8 cellular contexts compared by ENCODE assay signal in genomic region chr17:81675515-81676221, GRCh38. TPM values are rescaled to one million over a fixed set of nuclear protein-coding genes. Genes with fewer than 3 reads are reported as not detected.
DNase-seq lines count a peak whose midpoint lies in the region; ATAC-seq and TF ChIP-seq lines count a peak whose summit lies in the region.
"Not testable (repeated sequence)": the region's sequence is repeated elsewhere in the genome, so short reads cannot be mapped to it uniquely, and the experiment has no call there.

No MANE protein-coding gene starts in this region.

- TF ChIP-seq CTCF in DND-41 (IDR thresholded peaks at IDR 0.05; ENCODE audit: borderline replicate concordance, extremely low read depth, low read length, poor library complexity, severe bottlenecking) (peak; percentile 50), OCI-LY7 (conservative IDR thresholded peaks at IDR 0.05; ENCODE audit: low read length) (peak; percentile 73), MCF 10A (IDR thresholded peaks at IDR 0.05; ENCODE audit: unreplicated experiment) (peak; percentile 66), neural progenitor cell (IDR thresholded peaks at IDR 0.05) (peak; percentile 60), uterus (IDR thresholded peaks at IDR 0.05) (peak; percentile 26 to 59 (median 48))

- peaks cover 30% of the 10 kb centered on the region for H3F3A ChIP-seq in neural progenitor cell (ENCODE audit: low read depth)

- BruUV-seq in OCI-LY7 (replicated peaks; lab: Mats Ljungman, UMichigan); MCF 10A (replicated peaks; lab: Mats Ljungman, UMichigan): not testable (repeated sequence)

- H3K4me1 ChIP-seq in DND-41 (ENCODE audit: insufficient read depth, low read length); OCI-LY7 (ENCODE audit: insufficient read depth, low read length, poor library complexity, severe bottlenecking); neural progenitor cell; uterus: not testable (repeated sequence)

- H3K4me1 Mint-ChIP-seq in IgD-negative memory B cell; MCF 10A (ENCODE audit: insufficient read depth, unreplicated experiment); neural progenitor cell: not testable (repeated sequence)

- intact Hi-C loops in OCI-LY7 (cut with micrococcal nuclease; ENCODE audit: unreplicated experiment); MCF 10A (cut with micrococcal nuclease); Right ventricle myocardium superior (cut with DNase I); uterus (cut with DNase I; ENCODE audit: low total_unique reads): not testable (repeated sequence)

- POLR2A ChIA-PET in OCI-LY7 (lab: Charles Lee), result not testable (repeated sequence)
- POLR2A ChIA-PET in MCF 10A (lab: Yijun Ruan, JAX), result interaction anchor here (0.8 to 2.8 kb wide), 4 partner anchors 9 to 187 kb away, joined by 3 to 10 read pairs (median 6); partner anchors contain the start of genes CCDC137, MRPL12, NPLOC4 and OXLD1

- H3K79me2 ChIP-seq in DND-41 (ENCODE audit: insufficient read depth, low read length); OCI-LY7 (ENCODE audit: insufficient read depth, low read depth, low read length); neural progenitor cell (ENCODE audit: low read depth): not testable (repeated sequence)

- H2AFZ ChIP-seq in DND-41 (ENCODE audit: low read depth, low read length); OCI-LY7 (ENCODE audit: low read length); neural progenitor cell (replicated peaks): not testable (repeated sequence)

- not testable (repeated sequence) for H3K9ac ChIP-seq in DND-41 (ENCODE audit: low read depth, low read length); neural progenitor cell

- H3K9me3 Mint-ChIP-seq in IgD-negative memory B cell; MCF 10A (ENCODE audit: unreplicated experiment); neural progenitor cell: not testable (repeated sequence)

- not testable (repeated sequence) for ATAC-seq in DND-41 (ENCODE audit: insufficient read depth, low read depth); Right ventricle myocardium superior (ENCODE audit: poor library complexity)

- DNase-seq in DND-41 (peak; percentile 40), OCI-LY7 (ENCODE audit: low spot score) (peak; percentile 44), MCF 10A (ENCODE audit: unreplicated experiment) (peak; percentile 30), Right ventricle myocardium superior (peak; percentile 47), neural progenitor cell (ENCODE audit: low spot score) (peak; percentile 25)
- peak; percentile 45 for DNase-seq in activated CD4-positive, alpha-beta T cell treated with anti-CD3 and anti-CD28 coated beads for 48 hours
- not testable (repeated sequence) for DNase-seq in uterus

- H3K36me3 ChIP-seq in DND-41 (ENCODE audit: insufficient read depth, low read length) (peaks cover 44% of the 10 kb centered on the region), OCI-LY7 (ENCODE audit: insufficient read depth, low read length) (peaks cover 51% of the 10 kb centered on the region)
- H3K36me3 ChIP-seq in neural progenitor cell, uterus: not testable (repeated sequence)

- not testable (repeated sequence) for TF ChIP-seq POLR2A in uterus (IDR thresholded peaks at IDR 0.05)

- H4K20me1 ChIP-seq in DND-41 (ENCODE audit: insufficient read depth, low read length), result peaks cover 13% of the 10 kb centered on the region; the same call in 1 of the 2 replicates
- not testable (repeated sequence) for H4K20me1 ChIP-seq in OCI-LY7 (ENCODE audit: insufficient read depth, low read length)
- H4K20me1 ChIP-seq in neural progenitor cell (ENCODE audit: low read depth), result peaks cover 10% of the 10 kb centered on the region

- H3K27ac ChIP-seq in DND-41 (ENCODE audit: low read length); OCI-LY7 (ENCODE audit: low read depth, low read length, poor library complexity, severe bottlenecking); neural progenitor cell; uterus: not testable (repeated sequence)

- not testable (repeated sequence) for H3K36me3 Mint-ChIP-seq in IgD-negative memory B cell
- peaks cover 45% of the 10 kb centered on the region for H3K36me3 Mint-ChIP-seq in MCF 10A (ENCODE audit: insufficient read depth, unreplicated experiment)
- peaks cover 12% of the 10 kb centered on the region for H3K36me3 Mint-ChIP-seq in neural progenitor cell

- peak overlapping the region in 2 of 4 donors; percentile 60 to 71 for H3K4me3 Mint-ChIP-seq in IgD-negative memory B cell
- H3K4me3 Mint-ChIP-seq in MCF 10A (ENCODE audit: unreplicated experiment); neural progenitor cell: not testable (repeated sequence)

- H3K9me3 ChIP-seq in DND-41 (ENCODE audit: insufficient read depth, low read length, severe bottlenecking); OCI-LY7 (ENCODE audit: low read length); neural progenitor cell (ENCODE audit: low read depth); uterus: not testable (repeated sequence)

- H3K4me3 ChIP-seq in DND-41 (ENCODE audit: low read depth in 1 of 2, low read length in 2 of 2); OCI-LY7 (ENCODE audit: low read depth, low read length, poor library complexity, severe bottlenecking); neural progenitor cell; uterus: not testable (repeated sequence)

- H3K27me3 ChIP-seq in DND-41 (ENCODE audit: insufficient read depth, low read length, poor library complexity); neural progenitor cell; uterus: not testable (repeated sequence)

- H3K27ac Mint-ChIP-seq in IgD-negative memory B cell, result peak overlapping the region in 2 of 3 donors; percentile 7 to 63
- not testable (repeated sequence) for H3K27ac Mint-ChIP-seq in MCF 10A (ENCODE audit: low read depth, unreplicated experiment); neural progenitor cell

- CTCF ChIA-PET in OCI-LY7 (lab: Charles Lee; ENCODE audit: unreplicated experiment), result interaction anchor here (0.6 kb wide), 2 partner anchors 8 to 23 kb away, joined by 3 read pairs; no protein-coding TSS in a partner anchor
- CTCF ChIA-PET in MCF 10A (lab: Yijun Ruan, JAX), result interaction anchor here (1.0 to 1.6 kb wide), 3 partner anchors 10 to 31 kb away, joined by 4 to 8 read pairs (median 5); no protein-coding TSS in a partner anchor

- not testable (repeated sequence) for H3K27me3 Mint-ChIP-seq in IgD-negative memory B cell; MCF 10A (ENCODE audit: insufficient read depth, unreplicated experiment); neural progenitor cell (ENCODE audit: insufficient read depth, low read depth)

- not testable (repeated sequence) for H3K4me2 ChIP-seq in DND-41 (ENCODE audit: insufficient read depth, low read length); OCI-LY7 (ENCODE audit: low read length); neural progenitor cell

- H3K9me2 ChIP-seq in OCI-LY7 (ENCODE audit: insufficient read depth, low read length), result not testable (repeated sequence)

RNA-seq across cellular contexts. Expression of gene ARL16, which starts 7.9 kb away (rescaled TPM):
- polyA plus RNA-seq in IgD-negative memory B cell, result 33.2 TPM
- total RNA-seq in OCI-LY7 (2014; rRNA removed; shearing (Covaris generic)), result 86.1 and 86.4 TPM in 2 replicates
- 49.8 and 52.2 TPM in 2 replicates for total RNA-seq in OCI-LY7 (2022)
- 34.8 and 38.6 TPM in 2 replicates for total RNA-seq in MCF 10A (2022)
- 11.9 TPM for total RNA-seq in Right ventricle myocardium superior
- 31.2 and 40.3 TPM in 2 replicates for total RNA-seq in neural progenitor cell (ENCODE audit: low replicate concordance)
- 10 to 100 TPM in 3 of 4 donors, 1 to 10 TPM in 1; 4.4 to 36.9 (median 27.0) TPM for total RNA-seq in uterus

RNA-seq across cellular contexts. Expression of gene HGS, which starts 8.1 kb away (rescaled TPM):
- polyA plus RNA-seq in IgD-negative memory B cell, result 37.6 TPM
- total RNA-seq in OCI-LY7 (2014; rRNA removed; shearing (Covaris generic)), result 120 and 162 TPM in 2 replicates
- total RNA-seq in OCI-LY7 (2022), result 175 and 219 TPM in 2 replicates
- 160 and 178 TPM in 2 replicates for total RNA-seq in MCF 10A (2022)
- 34.5 TPM for total RNA-seq in Right ventricle myocardium superior
- 46.2 and 79.3 TPM in 2 replicates for total RNA-seq in neural progenitor cell (ENCODE audit: low replicate concordance)
- 100 to 1,000 TPM in 1 of 4 donors, 10 to 100 TPM in 3; 21.0 to 121 (median 72.5) TPM for total RNA-seq in uterus

RNA-seq across cellular contexts. Expression of gene CCDC137, which starts 9.1 kb away (rescaled TPM):
- 27.9 TPM for polyA plus RNA-seq in IgD-negative memory B cell
- 39.4 and 39.9 TPM in 2 replicates for total RNA-seq in OCI-LY7 (2014; rRNA removed; shearing (Covaris generic))
- 61.1 and 61.4 TPM in 2 replicates for total RNA-seq in OCI-LY7 (2022)
- 23.9 and 27.1 TPM in 2 replicates for total RNA-seq in MCF 10A (2022)
- 4.8 TPM for total RNA-seq in Right ventricle myocardium superior
- 22.4 and 27.8 TPM in 2 replicates for total RNA-seq in neural progenitor cell (ENCODE audit: low replicate concordance)
- total RNA-seq in uterus, result 10 to 100 TPM in 1 of 4 donors, 1 to 10 TPM in 2, under 1 TPM in 1; 0.77 to 12.3 (median 3.9) TPM

RNA-seq across cellular contexts. Expression of gene OXLD1, which starts 9.3 kb away (rescaled TPM):
- polyA plus RNA-seq in IgD-negative memory B cell, result 77.7 TPM
- 148 and 151 TPM in 2 replicates for total RNA-seq in OCI-LY7 (2014; rRNA removed; shearing (Covaris generic))
- total RNA-seq in OCI-LY7 (2022) (116 and 121 TPM in 2 replicates), MCF 10A (2022) (47.6 and 54.8 TPM in 2 replicates), Right ventricle myocardium superior (16.1 TPM), neural progenitor cell (ENCODE audit: low replicate concordance) (11.9 and 51.4 TPM in 2 replicates), uterus (10 to 100 TPM in 3 of 4 donors, 1 to 10 TPM in 1; 3.2 to 56.1 (median 20.3) TPM)

RNA-seq across cellular contexts. Expression of gene PDE6G, which starts 19.3 kb away (rescaled TPM):
- 1.5 TPM for polyA plus RNA-seq in IgD-negative memory B cell
- not detected in 2 replicates for total RNA-seq in OCI-LY7 (2014; rRNA removed; shearing (Covaris generic))
- total RNA-seq in OCI-LY7 (2022) (0.44 TPM in 1 of 2 replicates, not detected in the other), MCF 10A (2022) (not detected in 2 replicates), Right ventricle myocardium superior (not detected), neural progenitor cell (ENCODE audit: low replicate concordance) (not detected in 2 replicates), uterus (1 to 10 TPM in 1 of 4 donors, not detected in 3; 2.1 TPM)
